ENCODE assay signal across 7 cellular contexts in genomic region chr20:29752644-29753409, GRCh38.
DNase-seq lines count a peak whose midpoint lies in the region.
"Not testable (repeated sequence)": the region's sequence is repeated elsewhere in the genome, so short reads cannot be mapped to it uniquely, and the experiment has no call there.

No MANE protein-coding gene starts in this region.

- H3K4me3 Mint-ChIP-seq in activated naive CD8-positive, alpha-beta T cell treated with anti-CD3 and anti-CD28 coated beads for 36 hours = peak overlapping the region; percentile 27

- peaks cover 23% of the 10 kb centered on the region for H3K9me3 Mint-ChIP-seq in activated naive CD8-positive, alpha-beta T cell treated with anti-CD3 and anti-CD28 coated beads for 36 hours

- H3K9me3 ChIP-seq in muscle layer of duodenum (ENCODE audit: control insufficient read depth in 1 of 2, low read length in 2 of 2) = not testable (repeated sequence)

- H3K4me1 Mint-ChIP-seq in activated naive CD8-positive, alpha-beta T cell treated with anti-CD3 and anti-CD28 coated beads for 36 hours = not testable (repeated sequence)

- H3K27ac ChIP-seq in muscle layer of duodenum (ENCODE audit: low read length) = not testable (repeated sequence)

- not testable (repeated sequence) for H3K27me3 ChIP-seq in muscle layer of duodenum (ENCODE audit: low read depth, low read length)

- H3K36me3 Mint-ChIP-seq in activated naive CD8-positive, alpha-beta T cell treated with anti-CD3 and anti-CD28 coated beads for 36 hours = not testable (repeated sequence)

- peak overlapping the region; percentile 68 for H3K27ac Mint-ChIP-seq in activated naive CD8-positive, alpha-beta T cell treated with anti-CD3 and anti-CD28 coated beads for 36 hours

- peak; percentile 65 for DNase-seq in ELF-1 (ENCODE audit: low read depth, low spot score)
- peak; percentile 21 for DNase-seq in NCI-H748 (lab: John Stamatoyannopoulos, UW; ENCODE audit: unreplicated experiment)
- peak; percentile 59 for DNase-seq in activated CD4-positive, alpha-beta T cell treated with anti-CD3 and anti-CD28 coated beads for 48 hours
- DNase-seq in activated T-cell treated with anti-CD3 and anti-CD28 coated beads for 48 hours (ENCODE audit: low read depth) = peak; percentile 34
- DNase-seq in activated naive CD8-positive, alpha-beta T cell treated with anti-CD3 and anti-CD28 coated beads for 36 hours = peak; percentile 40
- peak; percentile 20 for DNase-seq in stimulated activated CD4-positive, alpha-beta T cell treated with anti-CD3 and anti-CD28 coated beads, Interleukin-2, amount 100 ng/mL, for 4 hours (ENCODE audit: low read depth)

- H3K4me3 ChIP-seq in muscle layer of duodenum (ENCODE audit: low read depth in 1 of 2, low read length in 2 of 2) = peak overlapping the region; percentile 8 to 40

- not testable (repeated sequence) for H3K4me1 ChIP-seq in muscle layer of duodenum (ENCODE audit: control insufficient read depth in 1 of 2, insufficient read depth in 2 of 2, low read length in 2 of 2)

- H3K27me3 Mint-ChIP-seq in activated naive CD8-positive, alpha-beta T cell treated with anti-CD3 and anti-CD28 coated beads for 36 hours = peaks cover 25% of the 10 kb centered on the region

- not testable (repeated sequence) for H3K36me3 ChIP-seq in muscle layer of duodenum (ENCODE audit: control insufficient read depth in 1 of 2, insufficient read depth in 2 of 2, low read length in 2 of 2)
